ENCODE assay signal across 1 cellular context in genomic region chr1:50841791-50842387, GRCh38.
TF ChIP-seq lines count a peak whose summit lies in the region.

No MANE protein-coding gene starts in this region.

TF ChIP-seq in GM23338, 12 proteins besides CTCF, POLR2A, EP300 and RAD21 (continued from another document):
- TF ChIP-seq, protein P1, sequence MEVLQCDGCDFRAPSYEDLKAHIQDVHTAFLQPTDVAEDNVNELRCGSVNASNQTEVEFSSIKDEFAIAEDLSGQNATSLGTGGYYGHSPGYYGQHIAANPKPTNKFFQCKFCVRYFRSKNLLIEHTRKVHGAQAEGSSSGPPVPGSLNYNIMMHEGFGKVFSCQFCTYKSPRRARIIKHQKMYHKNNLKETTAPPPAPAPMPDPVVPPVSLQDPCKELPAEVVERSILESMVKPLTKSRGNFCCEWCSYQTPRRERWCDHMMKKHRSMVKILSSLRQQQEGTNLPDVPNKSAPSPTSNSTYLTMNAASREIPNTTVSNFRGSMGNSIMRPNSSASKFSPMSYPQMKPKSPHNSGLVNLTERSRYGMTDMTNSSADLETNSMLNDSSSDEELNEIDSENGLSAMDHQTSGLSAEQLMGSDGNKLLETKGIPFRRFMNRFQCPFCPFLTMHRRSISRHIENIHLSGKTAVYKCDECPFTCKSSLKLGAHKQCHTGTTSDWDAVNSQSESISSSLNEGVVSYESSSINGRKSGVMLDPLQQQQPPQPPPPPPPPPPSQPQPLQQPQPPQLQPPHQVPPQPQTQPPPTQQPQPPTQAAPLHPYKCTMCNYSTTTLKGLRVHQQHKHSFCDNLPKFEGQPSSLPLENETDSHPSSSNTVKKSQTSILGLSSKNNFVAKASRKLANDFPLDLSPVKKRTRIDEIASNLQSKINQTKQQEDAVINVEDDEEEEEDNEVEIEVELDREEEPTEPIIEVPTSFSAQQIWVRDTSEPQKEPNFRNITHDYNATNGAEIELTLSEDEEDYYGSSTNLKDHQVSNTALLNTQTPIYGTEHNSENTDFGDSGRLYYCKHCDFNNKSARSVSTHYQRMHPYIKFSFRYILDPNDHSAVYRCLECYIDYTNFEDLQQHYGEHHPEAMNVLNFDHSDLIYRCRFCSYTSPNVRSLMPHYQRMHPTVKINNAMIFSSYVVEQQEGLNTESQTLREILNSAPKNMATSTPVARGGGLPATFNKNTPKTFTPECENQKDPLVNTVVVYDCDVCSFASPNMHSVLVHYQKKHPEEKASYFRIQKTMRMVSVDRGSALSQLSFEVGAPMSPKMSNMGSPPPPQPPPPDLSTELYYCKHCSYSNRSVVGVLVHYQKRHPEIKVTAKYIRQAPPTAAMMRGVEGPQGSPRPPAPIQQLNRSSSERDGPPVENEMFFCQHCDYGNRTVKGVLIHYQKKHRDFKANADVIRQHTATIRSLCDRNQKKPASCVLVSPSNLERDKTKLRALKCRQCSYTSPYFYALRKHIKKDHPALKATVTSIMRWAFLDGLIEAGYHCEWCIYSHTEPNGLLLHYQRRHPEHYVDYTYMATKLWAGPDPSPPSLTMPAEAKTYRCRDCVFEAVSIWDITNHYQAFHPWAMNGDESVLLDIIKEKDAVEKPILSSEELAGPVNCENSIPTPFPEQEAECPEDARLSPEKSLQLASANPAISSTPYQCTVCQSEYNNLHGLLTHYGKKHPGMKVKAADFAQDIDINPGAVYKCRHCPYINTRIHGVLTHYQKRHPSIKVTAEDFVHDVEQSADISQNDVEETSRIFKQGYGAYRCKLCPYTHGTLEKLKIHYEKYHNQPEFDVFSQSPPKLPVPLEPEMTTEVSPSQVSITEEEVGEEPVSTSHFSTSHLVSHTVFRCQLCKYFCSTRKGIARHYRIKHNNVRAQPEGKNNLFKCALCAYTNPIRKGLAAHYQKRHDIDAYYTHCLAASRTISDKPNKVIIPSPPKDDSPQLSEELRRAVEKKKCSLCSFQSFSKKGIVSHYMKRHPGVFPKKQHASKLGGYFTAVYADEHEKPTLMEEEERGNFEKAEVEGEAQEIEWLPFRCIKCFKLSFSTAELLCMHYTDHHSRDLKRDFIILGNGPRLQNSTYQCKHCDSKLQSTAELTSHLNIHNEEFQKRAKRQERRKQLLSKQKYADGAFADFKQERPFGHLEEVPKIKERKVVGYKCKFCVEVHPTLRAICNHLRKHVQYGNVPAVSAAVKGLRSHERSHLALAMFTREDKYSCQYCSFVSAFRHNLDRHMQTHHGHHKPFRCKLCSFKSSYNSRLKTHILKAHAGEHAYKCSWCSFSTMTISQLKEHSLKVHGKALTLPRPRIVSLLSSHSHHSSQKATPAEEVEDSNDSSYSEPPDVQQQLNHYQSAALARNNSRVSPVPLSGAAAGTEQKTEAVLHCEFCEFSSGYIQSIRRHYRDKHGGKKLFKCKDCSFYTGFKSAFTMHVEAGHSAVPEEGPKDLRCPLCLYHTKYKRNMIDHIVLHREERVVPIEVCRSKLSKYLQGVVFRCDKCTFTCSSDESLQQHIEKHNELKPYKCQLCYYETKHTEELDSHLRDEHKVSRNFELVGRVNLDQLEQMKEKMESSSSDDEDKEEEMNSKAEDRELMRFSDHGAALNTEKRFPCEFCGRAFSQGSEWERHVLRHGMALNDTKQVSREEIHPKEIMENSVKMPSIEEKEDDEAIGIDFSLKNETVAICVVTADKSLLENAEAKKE (CRISPR knock-in tag; IDR thresholded peaks at IDR 0.05): no peak
- no peak for TF ChIP-seq ZNF114 (CRISPR knock-in tag; IDR thresholded peaks at IDR 0.05)
- TF ChIP-seq EZH2phosphoT487 (IDR thresholded peaks at IDR 0.05; ENCODE audit: unreplicated experiment): no peak
- TF ChIP-seq JUNB (IDR thresholded peaks at IDR 0.05; ENCODE audit: unreplicated experiment): no peak
- TF ChIP-seq, protein P2, sequence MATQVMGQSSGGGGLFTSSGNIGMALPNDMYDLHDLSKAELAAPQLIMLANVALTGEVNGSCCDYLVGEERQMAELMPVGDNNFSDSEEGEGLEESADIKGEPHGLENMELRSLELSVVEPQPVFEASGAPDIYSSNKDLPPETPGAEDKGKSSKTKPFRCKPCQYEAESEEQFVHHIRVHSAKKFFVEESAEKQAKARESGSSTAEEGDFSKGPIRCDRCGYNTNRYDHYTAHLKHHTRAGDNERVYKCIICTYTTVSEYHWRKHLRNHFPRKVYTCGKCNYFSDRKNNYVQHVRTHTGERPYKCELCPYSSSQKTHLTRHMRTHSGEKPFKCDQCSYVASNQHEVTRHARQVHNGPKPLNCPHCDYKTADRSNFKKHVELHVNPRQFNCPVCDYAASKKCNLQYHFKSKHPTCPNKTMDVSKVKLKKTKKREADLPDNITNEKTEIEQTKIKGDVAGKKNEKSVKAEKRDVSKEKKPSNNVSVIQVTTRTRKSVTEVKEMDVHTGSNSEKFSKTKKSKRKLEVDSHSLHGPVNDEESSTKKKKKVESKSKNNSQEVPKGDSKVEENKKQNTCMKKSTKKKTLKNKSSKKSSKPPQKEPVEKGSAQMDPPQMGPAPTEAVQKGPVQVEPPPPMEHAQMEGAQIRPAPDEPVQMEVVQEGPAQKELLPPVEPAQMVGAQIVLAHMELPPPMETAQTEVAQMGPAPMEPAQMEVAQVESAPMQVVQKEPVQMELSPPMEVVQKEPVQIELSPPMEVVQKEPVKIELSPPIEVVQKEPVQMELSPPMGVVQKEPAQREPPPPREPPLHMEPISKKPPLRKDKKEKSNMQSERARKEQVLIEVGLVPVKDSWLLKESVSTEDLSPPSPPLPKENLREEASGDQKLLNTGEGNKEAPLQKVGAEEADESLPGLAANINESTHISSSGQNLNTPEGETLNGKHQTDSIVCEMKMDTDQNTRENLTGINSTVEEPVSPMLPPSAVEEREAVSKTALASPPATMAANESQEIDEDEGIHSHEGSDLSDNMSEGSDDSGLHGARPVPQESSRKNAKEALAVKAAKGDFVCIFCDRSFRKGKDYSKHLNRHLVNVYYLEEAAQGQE (IDR thresholded peaks at IDR 0.05; ENCODE audit: unreplicated experiment): no peak
- TF ChIP-seq STAT1 (IDR thresholded peaks at IDR 0.05; ENCODE audit: unreplicated experiment): no peak
- no peak for TF ChIP-seq ZNF331 (CRISPR knock-in tag; IDR thresholded peaks at IDR 0.05; ENCODE audit: low read depth)
TF ChIP-seq in GM23338: peak in this region for 0.
